ENCODE assay signal across 19 cellular contexts in genomic region chr5:172841-173251, GRCh38. TPM values are rescaled to one million over a fixed set of nuclear protein-coding genes. Genes with fewer than 3 reads are reported as not detected.
"Had no signal": no experiment of that assay in that cellular context is flagged by ENCODE, and none has a peak within 500 bp of the region (broad histone marks: within the 10 kb centered on the region; RNA-seq: fewer than 3 reads in every experiment).

No MANE protein-coding gene starts in this region.

- H3K27ac ChIP-seq: left lung, pancreas, thoracic aorta, VCaP had no signal

- H3K9me3 Mint-ChIP-seq: activated naive CD4-positive, alpha-beta T cell treated with anti-CD3 and anti-CD28 coated beads for 36 hours; natural killer cell; type B pancreatic cell had no signal

- H3K27ac Mint-ChIP-seq: activated CD8-positive, alpha-beta T cell treated with anti-CD3 and anti-CD28 coated beads, Interleukin-2, amount 10 ng/mL, durations not matched to agents 7 days and 5 days; activated naive CD4-positive, alpha-beta T cell treated with anti-CD3 and anti-CD28 coated beads for 36 hours; natural killer cell had no signal

- H3K9me3 ChIP-seq: left lung, pancreas, SK-N-SH, thoracic aorta had no signal

- DNase-seq: activated CD4-positive, alpha-beta T cell treated with anti-CD3 and anti-CD28 coated beads for 1 hour; activated CD4-positive, alpha-beta T cell treated with anti-CD3 and anti-CD28 coated beads, Interleukin-2, amount 50 U/mL, for 1 hour; activated CD8-positive, alpha-beta T cell treated with anti-CD3 and anti-CD28 coated beads, Interleukin-2, amount 10 ng/mL, durations not matched to agents 7 days and 5 days; activated naive CD4-positive, alpha-beta T cell treated with anti-CD3 and anti-CD28 coated beads for 36 hours; activated T-cell treated with anti-CD3 and anti-CD28 coated beads, Interleukin-2, amount 50 U/mL, for 1 hour; natural killer cell; SK-N-SH; stimulated activated CD4-positive, alpha-beta T cell treated with anti-CD3 and anti-CD28 coated beads, Interleukin-4, amount 100 ng/mL, for 1 hour; stimulated activated naive CD4-positive, alpha-beta T cell had no signal

- ATAC-seq: activated CD8-positive, alpha-beta T cell treated with anti-CD3 and anti-CD28 coated beads, Interleukin-2, amount 10 ng/mL, durations not matched to agents 7 days and 5 days; left lung; pancreas had no signal

- H3K27me3 Mint-ChIP-seq: type B pancreatic cell had no signal

- H3K36me3 ChIP-seq: left lung, pancreas, thoracic aorta had no signal

- H3K4me1 ChIP-seq: pancreas had no signal

- H3K27me3 ChIP-seq: left lung, pancreas had no signal

- H3K4me3 ChIP-seq: left lung, pancreas, thoracic aorta had no signal

- H3K4me1 Mint-ChIP-seq: natural killer cell had no signal

- H3K4me3 Mint-ChIP-seq: activated CD8-positive, alpha-beta T cell treated with anti-CD3 and anti-CD28 coated beads, Interleukin-2, amount 10 ng/mL, durations not matched to agents 7 days and 5 days; activated naive CD4-positive, alpha-beta T cell treated with anti-CD3 and anti-CD28 coated beads for 36 hours; natural killer cell; type B pancreatic cell had no signal

- H3K36me3 Mint-ChIP-seq: natural killer cell had no signal

RNA-seq across cellular contexts. Expression of gene LRRC14B, which starts 18.4 kb away (rescaled TPM):
- total RNA-seq: activated CD8-positive, alpha-beta T cell treated with anti-CD3 and anti-CD28 coated beads, Interleukin-2, amount 10 ng/mL, durations not matched to agents 7 days and 5 days; activated naive CD4-positive, alpha-beta T cell treated with anti-CD3 and anti-CD28 coated beads for 36 hours; epithelial cell of proximal tubule; fibroblast of villous mesenchyme; kidney epithelial cell; left lung; lung microvascular endothelial cell; natural killer cell; pancreas; T-helper 2 cell treated with Interferon-gamma antibody and Interleukin-4, amounts not matched to agents 100 ng/mL and 5 ng/mL, for 36 hours; thoracic aorta had no signal
